In the genomic region with DNA sequence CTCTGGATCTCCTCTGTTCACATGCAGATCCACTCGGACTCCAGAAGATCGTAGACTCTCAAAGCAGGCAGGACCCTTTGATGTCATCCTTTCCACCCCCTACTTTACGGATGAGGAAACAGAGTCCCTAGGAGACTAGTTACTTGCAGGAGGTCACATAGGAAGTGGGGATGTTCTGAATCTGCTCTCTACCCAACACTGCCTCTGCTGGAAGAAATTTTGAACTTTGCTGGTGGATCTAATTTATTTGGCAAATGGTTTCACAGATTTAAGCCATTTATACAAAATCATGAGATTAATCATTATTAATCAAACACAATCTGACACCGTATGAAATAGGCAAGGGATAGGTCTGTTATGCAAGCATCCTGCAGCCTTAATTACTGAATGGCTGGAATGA, we compare ENCODE assay signal across 8 cellular contexts. TPM values are rescaled to one million over a fixed set of nuclear protein-coding genes. Genes with fewer than 3 reads are reported as not detected.
A peak's percentile ranks its signal among the peaks of the same experiment; 100 is the strongest.
DNase-seq lines count a peak whose midpoint lies in the region; FAIRE-seq and TF ChIP-seq lines count a peak whose summit lies in the region.

No MANE protein-coding gene starts in this region.

- H3K9me3 ChIP-seq in WERI-Rb-1 (ENCODE audit: severe bottlenecking): no peaks in the 10 kb centered on the region

- H3K4me3 Mint-ChIP-seq in CD14-positive monocyte: no peak overlapping the region

- peak; percentile 33 for DNase-seq in ACHN
- DNase-seq in HCEC 1CT: peak; percentile 38
- DNase-seq in WERI-Rb-1: peak; percentile 18
- peak; percentile 53 for DNase-seq in inferior parietal cortex (ENCODE audit: extremely low spot score)
- no peak for DNase-seq in CD1c-positive myeloid dendritic cell (ENCODE audit: extremely low spot score)
- DNase-seq in NCI-H510A treated with DMSO at 0.1 percent for 48 hours (lab: John Stamatoyannopoulos, UW): no peak
- no peak for DNase-seq in CD14-positive monocyte (ENCODE audit: low spot score)
- DNase-seq in H54 (ENCODE audit: insufficient read length, low spot score): no peak

- TF ChIP-seq POLR2A in H54 (IDR thresholded peaks at IDR 0.05; ENCODE audit: low read depth, low read length): no peak

- intact Hi-C loops in CD14-positive monocyte (cut with micrococcal nuclease): loop anchor here (5.0 to 10.0 kb wide), 6 partner anchors 496 to 992 kb away; no protein-coding TSS in a partner anchor

- peaks cover 2 to 12% (median 8%) of the 10 kb centered on the region in 3 donors for H3K27me3 Mint-ChIP-seq in CD14-positive monocyte (ENCODE audit: low read depth in 3 of 3)

- TF ChIP-seq CTCF in WERI-Rb-1 (IDR thresholded peaks at IDR 0.05; ENCODE audit: low read depth, low read length): peak; percentile 50
- no peak for TF ChIP-seq CTCF in CD14-positive monocyte (IDR thresholded peaks at IDR 0.05)

- H3K4me1 Mint-ChIP-seq in CD14-positive monocyte: peaks cover 6% of the 10 kb centered on the region

- in situ Hi-C loops in ACHN (cut with HindIII; ENCODE audit: low pct_ligation_motif_present, low pct_unique_long_range_greater_than_20kb, low sequenced_read_pairs): no loop called here

- H3K4me3 ChIP-seq in WERI-Rb-1 (ENCODE audit: low read depth, low read length): no peak overlapping the region

- no peak overlapping the region for H3K27ac Mint-ChIP-seq in CD14-positive monocyte

- H3K36me3 ChIP-seq in WERI-Rb-1: no peaks in the 10 kb centered on the region

- H3K36me3 Mint-ChIP-seq in CD14-positive monocyte: no peaks in the 10 kb centered on the region

- H3K27ac ChIP-seq in WERI-Rb-1: no peak overlapping the region

- no peaks in the 10 kb centered on the region for H3K9me3 Mint-ChIP-seq in CD14-positive monocyte

- H3K27me3 ChIP-seq in WERI-Rb-1 (ENCODE audit: insufficient read depth, low read depth, severe bottlenecking): no peaks in the 10 kb centered on the region

- FAIRE-seq in H54 (lab: Jason Lieb, UNC): no peak

RNA-seq across cellular contexts. Expression of gene USP47, which starts 55.0 kb away (rescaled TPM):
- 10 to 100 TPM in 1 of 2 donors, 1 to 10 TPM in 1; 8.1 to 17.5 TPM for polyA plus RNA-seq in CD14-positive monocyte

Comparison
In these comparisons a context has a peak if more than half of its experiments do, and no peak if none do; other contexts are left out.
1. DNase-seq: peak in ACHN (single experiment), HCEC 1CT (single experiment), WERI-Rb-1 (single experiment) and inferior parietal cortex (single experiment); none in CD1c-positive myeloid dendritic cell (single experiment), NCI-H510A treated with DMSO at 0.1 percent for 48 hours (single experiment), CD14-positive monocyte (single experiment) and H54 (single experiment).